Comparison of ENCODE assay signal across 1 cellular context in genomic region chr5:160477266-160477970, GRCh38.
TF ChIP-seq lines count a peak whose summit lies in the region.

No MANE protein-coding gene starts in this region.

TF ChIP-seq in endothelial cell of umbilical vein, 7 proteins besides CTCF, POLR2A, EP300 and RAD21:
- TF ChIP-seq FOS (IDR thresholded peaks at IDR 0.05; ENCODE audit: borderline replicate concordance, insufficient read depth, low read length) (no peak), EZH2 (IDR thresholded peaks at IDR 0.05; ENCODE audit: borderline replicate concordance, low read depth, low read length, severe bottlenecking) (no peak), MAX (IDR thresholded peaks at IDR 0.05; ENCODE audit: insufficient read depth, insufficient read length) (no peak), POLR2AphosphoS5 (IDR thresholded peaks at IDR 0.05; ENCODE audit: insufficient read depth, low read depth, low read length) (no peak), MYC (IDR thresholded peaks at IDR 0.05; ENCODE audit: low read depth, low read length) (no peak), GATA2 (IDR thresholded peaks at IDR 0.05; ENCODE audit: insufficient read depth, insufficient read length, low read depth, low read length) (peak; percentile 14)
